In the genomic region with DNA sequence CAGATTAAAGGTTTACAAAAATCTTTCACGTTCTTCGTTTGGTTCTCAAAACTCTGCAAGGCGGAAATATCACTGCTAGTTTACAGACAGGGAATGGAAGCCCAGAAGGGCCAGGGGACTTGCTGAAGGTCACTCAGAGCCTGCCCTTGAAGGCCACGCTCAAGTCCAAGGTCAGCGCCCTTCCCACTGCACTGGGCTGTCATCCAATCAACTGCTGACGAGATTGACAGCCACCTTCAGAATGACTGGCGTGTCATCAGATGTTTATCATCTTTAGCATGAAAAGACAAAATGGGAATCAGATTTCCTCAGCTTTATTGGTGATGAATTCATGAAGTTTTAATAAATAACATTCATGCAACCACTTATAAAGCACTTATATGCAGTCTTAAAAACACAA, we compare ENCODE assay signal across 2 cellular contexts.
TF ChIP-seq lines count a peak whose summit lies in the region.

No MANE protein-coding gene starts in this region.

TF ChIP-seq in HepG2, 621 proteins besides CTCF, POLR2A, EP300 and RAD21 (continues in another document):
- TF ChIP-seq CENPX (CRISPR knock-in tag; IDR thresholded peaks at IDR 0.05) (no peak), SOX13 (IDR thresholded peaks at IDR 0.05) (no peak), SOX13 (CRISPR knock-in tag; conservative IDR thresholded peaks at IDR 0.05 in 1 of 2, IDR thresholded peaks at IDR 0.05 in 1 of 2) (no peak), ZFYVE20 (CRISPR knock-in tag; IDR thresholded peaks at IDR 0.05; ENCODE audit: borderline replicate concordance, low read depth) (no peak), MIER2 (CRISPR knock-in tag; IDR thresholded peaks at IDR 0.05) (no peak), XBP1 (CRISPR knock-in tag; IDR thresholded peaks at IDR 0.05) (no peak), ATM (IDR thresholded peaks at IDR 0.05; ENCODE audit: borderline replicate concordance) (no peak), SIN3B (IDR thresholded peaks at IDR 0.05; ENCODE audit: low read length) (no peak), YY1 (IDR thresholded peaks at IDR 0.05; ENCODE audit: insufficient read depth, insufficient replicate concordance, low read depth, low read length) (no peak), CEBPG (CRISPR knock-in tag; IDR thresholded peaks at IDR 0.05) (no peak), EEA1 (CRISPR knock-in tag; IDR thresholded peaks at IDR 0.05; ENCODE audit: borderline replicate concordance) (no peak), ZNF326 (CRISPR knock-in tag; IDR thresholded peaks at IDR 0.05; ENCODE audit: borderline replicate concordance) (no peak), RARA (CRISPR knock-in tag; IDR thresholded peaks at IDR 0.05) (peak; percentile 31; the same call in 1 of the 2 replicates), HDAC1 (CRISPR knock-in tag; IDR thresholded peaks at IDR 0.05) (no peak), ZC3H13 (CRISPR knock-in tag; IDR thresholded peaks at IDR 0.05) (no peak), FOSL1 (CRISPR knock-in tag; IDR thresholded peaks at IDR 0.05; ENCODE audit: borderline replicate concordance) (no peak), ZBTB42 (CRISPR knock-in tag; IDR thresholded peaks at IDR 0.05) (no peak), NR2F6 (IDR thresholded peaks at IDR 0.05) (no peak), NR2F6 (CRISPR knock-in tag; IDR thresholded peaks at IDR 0.05) (no peak), NRL (CRISPR knock-in tag; IDR thresholded peaks at IDR 0.05; ENCODE audit: borderline replicate concordance) (no peak), ESRRA (CRISPR knock-in tag; IDR thresholded peaks at IDR 0.05; ENCODE audit: low read depth) (peak; percentile 83; the same call in 1 of the 2 replicates)
- TF ChIP-seq, protein P1, sequence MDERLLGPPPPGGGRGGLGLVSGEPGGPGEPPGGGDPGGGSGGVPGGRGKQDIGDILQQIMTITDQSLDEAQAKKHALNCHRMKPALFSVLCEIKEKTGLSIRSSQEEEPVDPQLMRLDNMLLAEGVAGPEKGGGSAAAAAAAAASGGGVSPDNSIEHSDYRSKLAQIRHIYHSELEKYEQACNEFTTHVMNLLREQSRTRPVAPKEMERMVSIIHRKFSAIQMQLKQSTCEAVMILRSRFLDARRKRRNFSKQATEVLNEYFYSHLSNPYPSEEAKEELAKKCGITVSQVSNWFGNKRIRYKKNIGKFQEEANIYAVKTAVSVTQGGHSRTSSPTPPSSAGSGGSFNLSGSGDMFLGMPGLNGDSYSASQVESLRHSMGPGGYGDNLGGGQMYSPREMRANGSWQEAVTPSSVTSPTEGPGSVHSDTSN (CRISPR knock-in tag; IDR thresholded peaks at IDR 0.05), result 0 out of 2 replicates have a peak, but pooled peaks have one; percentile 39
- TF ChIP-seq, protein P2, sequence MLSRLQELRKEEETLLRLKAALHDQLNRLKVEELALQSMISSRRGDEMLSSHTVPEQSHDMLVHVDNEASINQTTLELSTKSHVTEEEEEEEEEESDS (CRISPR knock-in tag; IDR thresholded peaks at IDR 0.05; ENCODE audit: borderline replicate concordance), result no peak
- TF ChIP-seq, protein P3, sequence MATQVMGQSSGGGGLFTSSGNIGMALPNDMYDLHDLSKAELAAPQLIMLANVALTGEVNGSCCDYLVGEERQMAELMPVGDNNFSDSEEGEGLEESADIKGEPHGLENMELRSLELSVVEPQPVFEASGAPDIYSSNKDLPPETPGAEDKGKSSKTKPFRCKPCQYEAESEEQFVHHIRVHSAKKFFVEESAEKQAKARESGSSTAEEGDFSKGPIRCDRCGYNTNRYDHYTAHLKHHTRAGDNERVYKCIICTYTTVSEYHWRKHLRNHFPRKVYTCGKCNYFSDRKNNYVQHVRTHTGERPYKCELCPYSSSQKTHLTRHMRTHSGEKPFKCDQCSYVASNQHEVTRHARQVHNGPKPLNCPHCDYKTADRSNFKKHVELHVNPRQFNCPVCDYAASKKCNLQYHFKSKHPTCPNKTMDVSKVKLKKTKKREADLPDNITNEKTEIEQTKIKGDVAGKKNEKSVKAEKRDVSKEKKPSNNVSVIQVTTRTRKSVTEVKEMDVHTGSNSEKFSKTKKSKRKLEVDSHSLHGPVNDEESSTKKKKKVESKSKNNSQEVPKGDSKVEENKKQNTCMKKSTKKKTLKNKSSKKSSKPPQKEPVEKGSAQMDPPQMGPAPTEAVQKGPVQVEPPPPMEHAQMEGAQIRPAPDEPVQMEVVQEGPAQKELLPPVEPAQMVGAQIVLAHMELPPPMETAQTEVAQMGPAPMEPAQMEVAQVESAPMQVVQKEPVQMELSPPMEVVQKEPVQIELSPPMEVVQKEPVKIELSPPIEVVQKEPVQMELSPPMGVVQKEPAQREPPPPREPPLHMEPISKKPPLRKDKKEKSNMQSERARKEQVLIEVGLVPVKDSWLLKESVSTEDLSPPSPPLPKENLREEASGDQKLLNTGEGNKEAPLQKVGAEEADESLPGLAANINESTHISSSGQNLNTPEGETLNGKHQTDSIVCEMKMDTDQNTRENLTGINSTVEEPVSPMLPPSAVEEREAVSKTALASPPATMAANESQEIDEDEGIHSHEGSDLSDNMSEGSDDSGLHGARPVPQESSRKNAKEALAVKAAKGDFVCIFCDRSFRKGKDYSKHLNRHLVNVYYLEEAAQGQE (IDR thresholded peaks at IDR 0.05; ENCODE audit: borderline replicate concordance in 1 of 2, low read depth in 1 of 2, low read length in 2 of 2), result no peak
- TF ChIP-seq, protein P4, sequence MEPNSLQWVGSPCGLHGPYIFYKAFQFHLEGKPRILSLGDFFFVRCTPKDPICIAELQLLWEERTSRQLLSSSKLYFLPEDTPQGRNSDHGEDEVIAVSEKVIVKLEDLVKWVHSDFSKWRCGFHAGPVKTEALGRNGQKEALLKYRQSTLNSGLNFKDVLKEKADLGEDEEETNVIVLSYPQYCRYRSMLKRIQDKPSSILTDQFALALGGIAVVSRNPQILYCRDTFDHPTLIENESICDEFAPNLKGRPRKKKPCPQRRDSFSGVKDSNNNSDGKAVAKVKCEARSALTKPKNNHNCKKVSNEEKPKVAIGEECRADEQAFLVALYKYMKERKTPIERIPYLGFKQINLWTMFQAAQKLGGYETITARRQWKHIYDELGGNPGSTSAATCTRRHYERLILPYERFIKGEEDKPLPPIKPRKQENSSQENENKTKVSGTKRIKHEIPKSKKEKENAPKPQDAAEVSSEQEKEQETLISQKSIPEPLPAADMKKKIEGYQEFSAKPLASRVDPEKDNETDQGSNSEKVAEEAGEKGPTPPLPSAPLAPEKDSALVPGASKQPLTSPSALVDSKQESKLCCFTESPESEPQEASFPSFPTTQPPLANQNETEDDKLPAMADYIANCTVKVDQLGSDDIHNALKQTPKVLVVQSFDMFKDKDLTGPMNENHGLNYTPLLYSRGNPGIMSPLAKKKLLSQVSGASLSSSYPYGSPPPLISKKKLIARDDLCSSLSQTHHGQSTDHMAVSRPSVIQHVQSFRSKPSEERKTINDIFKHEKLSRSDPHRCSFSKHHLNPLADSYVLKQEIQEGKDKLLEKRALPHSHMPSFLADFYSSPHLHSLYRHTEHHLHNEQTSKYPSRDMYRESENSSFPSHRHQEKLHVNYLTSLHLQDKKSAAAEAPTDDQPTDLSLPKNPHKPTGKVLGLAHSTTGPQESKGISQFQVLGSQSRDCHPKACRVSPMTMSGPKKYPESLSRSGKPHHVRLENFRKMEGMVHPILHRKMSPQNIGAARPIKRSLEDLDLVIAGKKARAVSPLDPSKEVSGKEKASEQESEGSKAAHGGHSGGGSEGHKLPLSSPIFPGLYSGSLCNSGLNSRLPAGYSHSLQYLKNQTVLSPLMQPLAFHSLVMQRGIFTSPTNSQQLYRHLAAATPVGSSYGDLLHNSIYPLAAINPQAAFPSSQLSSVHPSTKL (CRISPR knock-in tag; IDR thresholded peaks at IDR 0.05), result 0 out of 2 replicates have a peak, but pooled peaks have one; percentile 25

TF ChIP-seq in K562, 482 proteins besides CTCF, POLR2A, EP300 and RAD21:
- TF ChIP-seq, protein P1 (CRISPR knock-in tag; IDR thresholded peaks at IDR 0.05; ENCODE audit: low read depth), result no peak
- TF ChIP-seq, protein P1 (tag; conservative IDR thresholded peaks at IDR 0.05; ENCODE audit: low read depth), result peak; percentile 34; the same call in 1 of the 2 replicates
- TF ChIP-seq TAF9B (IDR thresholded peaks at IDR 0.05; ENCODE audit: partially characterized antibody) (peak; percentile 12), ESRRA (IDR thresholded peaks at IDR 0.05; ENCODE audit: borderline replicate concordance, low read depth) (peak; percentile 75), MEIS2 (IDR thresholded peaks at IDR 0.05; ENCODE audit: partially characterized antibody) (peak; percentile 80), SRSF3 (IDR thresholded peaks at IDR 0.05; ENCODE audit: insufficient read depth, low read length) (no peak), TCFL5 (CRISPR knock-in tag; conservative IDR thresholded peaks at IDR 0.05) (no peak)
- TF ChIP-seq, protein P5, sequence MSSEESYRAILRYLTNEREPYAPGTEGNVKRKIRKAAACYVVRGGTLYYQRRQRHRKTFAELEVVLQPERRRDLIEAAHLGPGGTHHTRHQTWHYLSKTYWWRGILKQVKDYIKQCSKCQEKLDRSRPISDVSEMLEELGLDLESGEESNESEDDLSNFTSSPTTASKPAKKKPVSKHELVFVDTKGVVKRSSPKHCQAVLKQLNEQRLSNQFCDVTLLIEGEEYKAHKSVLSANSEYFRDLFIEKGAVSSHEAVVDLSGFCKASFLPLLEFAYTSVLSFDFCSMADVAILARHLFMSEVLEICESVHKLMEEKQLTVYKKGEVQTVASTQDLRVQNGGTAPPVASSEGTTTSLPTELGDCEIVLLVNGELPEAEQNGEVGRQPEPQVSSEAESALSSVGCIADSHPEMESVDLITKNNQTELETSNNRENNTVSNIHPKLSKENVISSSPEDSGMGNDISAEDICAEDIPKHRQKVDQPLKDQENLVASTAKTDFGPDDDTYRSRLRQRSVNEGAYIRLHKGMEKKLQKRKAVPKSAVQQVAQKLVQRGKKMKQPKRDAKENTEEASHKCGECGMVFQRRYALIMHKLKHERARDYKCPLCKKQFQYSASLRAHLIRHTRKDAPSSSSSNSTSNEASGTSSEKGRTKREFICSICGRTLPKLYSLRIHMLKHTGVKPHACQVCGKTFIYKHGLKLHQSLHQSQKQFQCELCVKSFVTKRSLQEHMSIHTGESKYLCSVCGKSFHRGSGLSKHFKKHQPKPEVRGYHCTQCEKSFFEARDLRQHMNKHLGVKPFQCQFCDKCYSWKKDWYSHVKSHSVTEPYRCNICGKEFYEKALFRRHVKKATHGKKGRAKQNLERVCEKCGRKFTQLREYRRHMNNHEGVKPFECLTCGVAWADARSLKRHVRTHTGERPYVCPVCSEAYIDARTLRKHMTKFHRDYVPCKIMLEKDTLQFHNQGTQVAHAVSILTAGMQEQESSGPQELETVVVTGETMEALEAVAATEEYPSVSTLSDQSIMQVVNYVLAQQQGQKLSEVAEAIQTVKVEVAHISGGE (CRISPR knock-in tag; IDR thresholded peaks at IDR 0.05), result no peak
- TF ChIP-seq, protein P6, sequence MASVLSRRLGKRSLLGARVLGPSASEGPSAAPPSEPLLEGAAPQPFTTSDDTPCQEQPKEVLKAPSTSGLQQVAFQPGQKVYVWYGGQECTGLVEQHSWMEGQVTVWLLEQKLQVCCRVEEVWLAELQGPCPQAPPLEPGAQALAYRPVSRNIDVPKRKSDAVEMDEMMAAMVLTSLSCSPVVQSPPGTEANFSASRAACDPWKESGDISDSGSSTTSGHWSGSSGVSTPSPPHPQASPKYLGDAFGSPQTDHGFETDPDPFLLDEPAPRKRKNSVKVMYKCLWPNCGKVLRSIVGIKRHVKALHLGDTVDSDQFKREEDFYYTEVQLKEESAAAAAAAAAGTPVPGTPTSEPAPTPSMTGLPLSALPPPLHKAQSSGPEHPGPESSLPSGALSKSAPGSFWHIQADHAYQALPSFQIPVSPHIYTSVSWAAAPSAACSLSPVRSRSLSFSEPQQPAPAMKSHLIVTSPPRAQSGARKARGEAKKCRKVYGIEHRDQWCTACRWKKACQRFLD (CRISPR knock-in tag; IDR thresholded peaks at IDR 0.05), result 0 out of 2 replicates have a peak, but pooled peaks have one; percentile 4
- TF ChIP-seq, protein P7, sequence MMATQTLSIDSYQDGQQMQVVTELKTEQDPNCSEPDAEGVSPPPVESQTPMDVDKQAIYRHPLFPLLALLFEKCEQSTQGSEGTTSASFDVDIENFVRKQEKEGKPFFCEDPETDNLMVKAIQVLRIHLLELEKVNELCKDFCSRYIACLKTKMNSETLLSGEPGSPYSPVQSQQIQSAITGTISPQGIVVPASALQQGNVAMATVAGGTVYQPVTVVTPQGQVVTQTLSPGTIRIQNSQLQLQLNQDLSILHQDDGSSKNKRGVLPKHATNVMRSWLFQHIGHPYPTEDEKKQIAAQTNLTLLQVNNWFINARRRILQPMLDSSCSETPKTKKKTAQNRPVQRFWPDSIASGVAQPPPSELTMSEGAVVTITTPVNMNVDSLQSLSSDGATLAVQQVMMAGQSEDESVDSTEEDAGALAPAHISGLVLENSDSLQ (IDR thresholded peaks at IDR 0.05), result peak; percentile 83
